In the genomic region with DNA sequence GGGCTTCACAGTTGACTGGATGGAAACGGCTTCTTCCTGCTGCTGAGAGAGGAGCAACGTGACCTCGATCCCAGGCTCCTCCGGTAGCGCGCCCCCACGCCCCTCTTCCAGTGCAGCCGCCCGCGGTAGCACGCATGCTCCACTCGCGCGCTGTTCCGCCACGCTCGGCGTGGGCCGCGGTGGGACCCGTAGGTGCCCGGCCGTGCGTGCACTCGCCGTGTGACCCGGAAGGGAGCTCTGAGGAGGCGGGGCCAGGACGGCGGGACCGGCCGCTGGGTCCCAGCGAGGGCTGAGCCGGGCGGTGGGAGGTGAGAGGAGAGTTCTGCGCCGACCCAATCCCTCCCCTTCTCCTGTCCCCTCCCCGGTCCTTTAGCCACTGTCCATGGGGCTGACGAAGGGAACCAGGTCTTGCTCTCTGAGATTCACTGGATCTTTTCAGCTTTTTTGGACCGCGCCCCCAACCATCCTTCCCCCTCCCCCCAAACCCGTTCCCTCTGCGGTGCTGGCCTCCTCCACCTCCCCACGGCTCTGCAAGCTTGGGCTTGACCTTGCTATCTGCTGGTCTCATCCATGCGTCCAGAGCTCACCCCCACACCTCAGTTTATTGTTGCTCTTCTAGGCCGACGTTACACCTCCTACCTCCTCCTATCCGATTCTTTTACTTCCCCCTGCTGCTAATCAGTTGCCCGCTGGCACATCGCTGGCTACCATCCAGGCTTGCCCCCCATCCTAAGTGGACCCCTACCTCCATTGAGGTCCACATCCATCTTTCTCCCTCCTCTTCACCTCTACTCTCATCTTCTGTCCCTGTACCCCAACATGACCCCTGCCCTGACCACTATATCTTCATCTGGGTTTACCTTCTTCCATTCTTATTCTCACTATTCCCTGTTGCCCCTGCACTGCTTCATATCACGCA, we compare ENCODE assay signal across 8 cellular contexts. TPM values are rescaled to one million over a fixed set of nuclear protein-coding genes. Genes with fewer than 3 reads are reported as not detected.
DNase-seq lines count a peak whose midpoint lies in the region; ATAC-seq and TF ChIP-seq lines count a peak whose summit lies in the region.

CUL9 (plus strand) TSS at position 255 of the 919 bp plus-strand sequence. CDS start 2,115 bp downstream, outside the sequence.

- peak within 1 kb of the TSS; percentile 92 for H3K4me3 Mint-ChIP-seq in CD4-positive, alpha-beta T cell
- peak within 1 kb of the TSS; percentile 93 for H3K4me3 Mint-ChIP-seq in activated T-cell treated with anti-CD3 and anti-CD28 coated beads, Interleukin-2, amount 50 U/mL, for 24 hours

- H3K4me1 Mint-ChIP-seq in CD4-positive, alpha-beta T cell (ENCODE audit: low read depth), result peaks cover 56% of the 10 kb centered on the region
- peaks cover 54% of the 10 kb centered on the region for H3K4me1 Mint-ChIP-seq in activated T-cell treated with anti-CD3 and anti-CD28 coated beads, Interleukin-2, amount 50 U/mL, for 24 hours (ENCODE audit: low read depth)

- H3K27me3 ChIP-seq in CD4-positive, alpha-beta T cell (ENCODE audit: control insufficient read depth, insufficient read depth, low read length), result no peaks in the 10 kb centered on the region
- no peaks in the 10 kb centered on the region for H3K27me3 ChIP-seq in mucosa of rectum (ENCODE audit: control insufficient read depth in 2 of 2, insufficient read depth in 2 of 2, low read length in 2 of 2)

- ATAC-seq in CD4-positive, alpha-beta T cell (ENCODE audit: poor library complexity), result peak; percentile 87
- peak; percentile 98 for ATAC-seq in GM19351 (IDR thresholded peaks at IDR 0.05; ENCODE audit: unreplicated experiment)
- peak; percentile 90 for ATAC-seq in HG03520 (IDR thresholded peaks at IDR 0.05; ENCODE audit: unreplicated experiment)

- no peak for TF ChIP-seq CTCF in CD4-positive, alpha-beta T cell (IDR thresholded peaks at IDR 0.05)

- CTCF ChIA-PET in CD4-positive, alpha-beta T cell (lab: Charles Lee), result interaction anchor here (0.6 to 1.9 kb wide), 3 partner anchors 7 to 216 kb away, joined by 3 to 11 read pairs (median 3); partner anchors contain the start of gene DNPH1

- peak within 1 kb of the TSS; percentile 86 to 90 for H3K9ac ChIP-seq in mucosa of rectum (ENCODE audit: low read depth in 1 of 2, low read length in 2 of 2)

- intact Hi-C loops in CD4-positive, alpha-beta T cell (cut with DNase I, micrococcal nuclease), result loop anchor here (1.0 to 5.0 kb wide), 4 partner anchors 8 to 295 kb away; partner anchors contain the start of genes DNPH1 (in 1 of the 2), SRF (in 1 of the 2) and TJAP1 (in 1 of the 2)

- peaks cover 33 to 41% of the 10 kb centered on the region in 2 donors for H3K36me3 ChIP-seq in mucosa of rectum (ENCODE audit: control insufficient read depth in 2 of 2, insufficient read depth in 2 of 2, low read length in 2 of 2)

- POLR2A ChIA-PET in CD4-positive, alpha-beta T cell (lab: Charles Lee), result interaction anchor here (0.8 to 1.9 kb wide), 15 partner anchors 8 to 543 kb away, joined by 3 to 20 read pairs (median 3); partner anchors contain the start of genes CNPY3, CUL7, DNPH1 and KLHDC3

- DNase-seq in CD4-positive, alpha-beta T cell, result peak; percentile 45 to 82 (median 70)
- DNase-seq in OCI-M2 (lab: John Stamatoyannopoulos, UW; ENCODE audit: unreplicated experiment), result peak; percentile 50
- peak; percentile 88 for DNase-seq in activated T-cell treated with anti-CD3 and anti-CD28 coated beads, Interleukin-2, amount 50 U/mL, for 24 hours
- DNase-seq in erythroblast (lab: John Stamatoyannopoulos, UW), result peak; percentile 84 to 85
- DNase-seq in stimulated activated CD8-positive, alpha-beta memory T cell treated with anti-CD3 and anti-CD28 coated beads, Interleukin-4, amount 100 ng/mL, for 24 hours (ENCODE audit: low read depth), result peak; percentile 75

- H3K27me3 Mint-ChIP-seq in CD4-positive, alpha-beta T cell, result no peaks in the 10 kb centered on the region
- H3K27me3 Mint-ChIP-seq in activated T-cell treated with anti-CD3 and anti-CD28 coated beads, Interleukin-2, amount 50 U/mL, for 24 hours, result no peaks in the 10 kb centered on the region

- H3K9me3 Mint-ChIP-seq in CD4-positive, alpha-beta T cell, result no peaks in the 10 kb centered on the region
- H3K9me3 Mint-ChIP-seq in activated T-cell treated with anti-CD3 and anti-CD28 coated beads, Interleukin-2, amount 50 U/mL, for 24 hours, result no peaks in the 10 kb centered on the region

- peak within 1 kb of the TSS; percentile 75 for H3K27ac Mint-ChIP-seq in CD4-positive, alpha-beta T cell
- peak within 1 kb of the TSS; percentile 94 for H3K27ac Mint-ChIP-seq in activated T-cell treated with anti-CD3 and anti-CD28 coated beads, Interleukin-2, amount 50 U/mL, for 24 hours

- H3K9me3 ChIP-seq in CD4-positive, alpha-beta T cell (ENCODE audit: control insufficient read depth, low read length), result no peaks in the 10 kb centered on the region
- no peaks in the 10 kb centered on the region for H3K9me3 ChIP-seq in mucosa of rectum (ENCODE audit: control insufficient read depth in 2 of 2, low read length in 2 of 2)

- H3K4me3 ChIP-seq in mucosa of rectum (ENCODE audit: low read length in 2 of 2), result peak within 1 kb of the TSS; percentile 87 to 91

- H3K27ac ChIP-seq in CD4-positive, alpha-beta T cell (ENCODE audit: low read depth, low read length), result peak within 1 kb of the TSS; percentile 64
- H3K27ac ChIP-seq in mucosa of rectum (ENCODE audit: low read depth in 2 of 2, low read length in 2 of 2), result peak within 1 kb of the TSS; percentile 69 to 75

- H3K4me1 ChIP-seq in mucosa of rectum (ENCODE audit: control insufficient read depth in 2 of 2, insufficient read depth in 2 of 2, low read length in 2 of 2), result peaks cover 6 to 17% of the 10 kb centered on the region in 2 donors

- TF ChIP-seq POLR2A in erythroblast (IDR thresholded peaks at IDR 0.05; ENCODE audit: low read length), result peak; percentile 74

- H3K36me3 Mint-ChIP-seq in CD4-positive, alpha-beta T cell (ENCODE audit: low read depth), result peaks cover 55% of the 10 kb centered on the region
- peaks cover 74% of the 10 kb centered on the region for H3K36me3 Mint-ChIP-seq in activated T-cell treated with anti-CD3 and anti-CD28 coated beads, Interleukin-2, amount 50 U/mL, for 24 hours (ENCODE audit: low read depth)

RNA-seq across cellular contexts. Expression of gene CUL9, which starts in this region (rescaled TPM):
- total RNA-seq in CD4-positive, alpha-beta T cell, result 10 to 100 TPM; 75.5 to 79.2 TPM

Comparison
In these comparisons a context has a peak if more than half of its experiments do, and no peak if none do; other contexts are left out.
1. Peak in every context shown above with its lines: DNase-seq, ATAC-seq, H3K4me3 ChIP-seq and H3K27ac ChIP-seq.